ENCODE assay signal across 9 cellular contexts in genomic region chr1:154328318-154329151, GRCh38. TPM values are rescaled to one million over a fixed set of nuclear protein-coding genes. Genes with fewer than 3 reads are reported as not detected.
A peak's percentile ranks its signal among the peaks of the same experiment; 100 is the strongest.
DNase-seq lines count a peak whose midpoint lies in the region; ATAC-seq and TF ChIP-seq lines count a peak whose summit lies in the region.
"Had no signal": no experiment of that assay in that cellular context is flagged by ENCODE, and none has a peak within 500 bp of the region (broad histone marks: within the 10 kb centered on the region; RNA-seq: fewer than 3 reads in every experiment).

No MANE protein-coding gene starts in this region.

- TF ChIP-seq EP300 in transverse colon (IDR thresholded peaks at IDR 0.05; ENCODE audit: low read depth) = no peak

- TF ChIP-seq POLR2A in prostate gland (IDR thresholded peaks at IDR 0.05) (no peak), transverse colon (IDR thresholded peaks at IDR 0.05) (no peak)

- intact Hi-C loops in left cardiac atrium (cut with DNase I) (no loop called here), prostate gland (cut with DNase I) (no loop called here), transverse colon (cut with DNase I; ENCODE audit: low total_unique reads) (no loop called here)

- H3K9ac ChIP-seq in HUES64 (ENCODE audit: low read depth, low read length) = no peak overlapping the region

- H3K27me3 ChIP-seq in HUES64 (ENCODE audit: insufficient read depth, low read length) (no peaks in the 10 kb centered on the region), prostate gland (replicated peaks; ENCODE audit: insufficient read depth) (no peaks in the 10 kb centered on the region), transverse colon (peaks cover 47% of the 10 kb centered on the region)

- peak in 1 of 4 experiments; percentile 13 for TF ChIP-seq CTCF in prostate gland (IDR thresholded peaks at IDR 0.05)
- TF ChIP-seq CTCF in transverse colon (IDR thresholded peaks at IDR 0.05) = no peak

- peaks cover 7% of the 10 kb centered on the region for H3K36me3 Mint-ChIP-seq in T-helper 17 cell (ENCODE audit: low read depth)

- no peaks in the 10 kb centered on the region for H3K27me3 Mint-ChIP-seq in T-helper 17 cell

- peak; percentile 77 for ATAC-seq in T-helper 17 cell
- ATAC-seq in left cardiac atrium = peak; percentile 67 to 79
- ATAC-seq in GM19395 (IDR thresholded peaks at IDR 0.05; ENCODE audit: unreplicated experiment) = no peak

- DNase-seq in GM03348 (ENCODE audit: low spot score) (peak; percentile 95), T-helper 17 cell (peak; percentile 75 to 93 (median 87)), amniotic epithelial cell (ENCODE audit: low read depth) (peak; percentile 34), left cardiac atrium (peak; percentile 90), prostate gland (ENCODE audit: low spot score) (peak; percentile 88), transverse colon (peak; percentile 89)

- H3K4me1 ChIP-seq in HUES64 (ENCODE audit: insufficient read depth, low read length) (peaks cover 30% of the 10 kb centered on the region), prostate gland (replicated peaks) (peaks cover 13% of the 10 kb centered on the region), transverse colon (peaks cover 16 to 50% (median 41%) of the 10 kb centered on the region in 4 donors)

- H3K4me3 ChIP-seq in HUES64 (ENCODE audit: low read length) (peak overlapping the region; percentile 53), prostate gland (peak overlapping the region; percentile 46 to 47), transverse colon (peak overlapping the region; percentile 21 to 51 (median 33))

- in situ Hi-C loops in transverse colon (cut with MboI; ENCODE audit: low pct_ligation_motif_present in 1 of 4, low pct_unique_long_range_greater_than_20kb in 1 of 4, low sequenced_read_pairs in 3 of 4) = no loop called here

- peak overlapping the region; percentile 91 for H3K27ac Mint-ChIP-seq in T-helper 17 cell

- H3K4me3 Mint-ChIP-seq in T-helper 17 cell = peak overlapping the region; percentile 96

- no peaks in the 10 kb centered on the region for H3K9me3 ChIP-seq in HUES64 (ENCODE audit: insufficient read depth, low read depth, low read length)
- no peaks in the 10 kb centered on the region for H3K9me3 ChIP-seq in T-helper 17 cell (ENCODE audit: control insufficient read depth, low read length, poor library complexity, severe bottlenecking)
- H3K9me3 ChIP-seq in prostate gland = no peaks in the 10 kb centered on the region
- H3K9me3 ChIP-seq in transverse colon = no peaks in the 10 kb centered on the region

- peaks cover 32% of the 10 kb centered on the region for H3K36me3 ChIP-seq in HUES64 (ENCODE audit: insufficient read depth, low read length)
- H3K36me3 ChIP-seq in prostate gland = peaks cover 0 to 3% of the 10 kb centered on the region in 2 donors
- H3K36me3 ChIP-seq in transverse colon = no peaks in the 10 kb centered on the region

- peaks cover 60% of the 10 kb centered on the region for H3K4me1 Mint-ChIP-seq in T-helper 17 cell

- H3K27ac ChIP-seq in HUES64 (ENCODE audit: low read depth, low read length) = no peak overlapping the region
- peak overlapping the region; percentile 95 to 96 for H3K27ac ChIP-seq in prostate gland
- peak overlapping the region; percentile 86 to 97 (median 94) for H3K27ac ChIP-seq in transverse colon

- WGBS in HUES64 = 4% methylated on average over 71 of the region's 76 CpGs
- 4% methylated on average over 65 of the region's 76 CpGs for WGBS in prostate gland
- WGBS in transverse colon (ENCODE audit: low coverage in 1 of 2), 2 donors = 4% methylated on average over 64 of the region's 76 CpGs; no CpG with 5 or more reads in 1 of the 2 donors

RNA-seq across cellular contexts. Expression of gene ATP8B2, which starts 3.2 kb away (rescaled TPM):
- polyA plus RNA-seq in HUES64 (2013, experiment 1 of 2) = 22.6 TPM
- polyA plus RNA-seq in HUES64 (2013, experiment 2 of 2) = 25.2 TPM
- total RNA-seq in T-helper 17 cell = 100 to 1,000 TPM; 175 to 192 TPM
- 10 to 100 TPM; 23.7 to 31.0 TPM for total RNA-seq in left cardiac atrium
- total RNA-seq in prostate gland = 100 to 1,000 TPM in 1 of 2 donors, 10 to 100 TPM in 1; 88.9 to 171 TPM
- 10 to 100 TPM in 3 of 4 donors, 1 to 10 TPM in 1; 6.0 to 78.6 (median 24.9) TPM for total RNA-seq in transverse colon

RNA-seq across cellular contexts. Expression of gene AQP10, which starts 7.6 kb away (rescaled TPM):
- polyA plus RNA-seq in HUES64 (2013, experiment 1 of 2) = not detected
- 0.38 TPM for polyA plus RNA-seq in HUES64 (2013, experiment 2 of 2)
- total RNA-seq in T-helper 17 cell (1 to 10 TPM in 1 of 2 donors, under 1 TPM in 1; 0.42 to 8.9 TPM), left cardiac atrium (not detected), prostate gland (under 1 TPM; 0.27 to 0.85 TPM), transverse colon (not detected)
- total RNA-seq: glomerular endothelial cell had no signal

RNA-seq across cellular contexts. Expression of gene HAX1, which starts 56.1 kb away (rescaled TPM):
- polyA plus RNA-seq in HUES64 (2013, experiment 1 of 2) = 56.3 TPM
- 64.3 TPM for polyA plus RNA-seq in HUES64 (2013, experiment 2 of 2)
- total RNA-seq in T-helper 17 cell = 10 to 100 TPM; 52.5 to 67.3 TPM
- total RNA-seq in left cardiac atrium = 100 to 1,000 TPM; 112 to 120 TPM
- 10 to 100 TPM; 95.2 to 96.6 TPM for total RNA-seq in prostate gland
- 10 to 100 TPM; 44.5 to 87.1 (median 74.1) TPM for total RNA-seq in transverse colon

Comparison
In these comparisons a context has a peak if more than half of its experiments do, and no peak if none do; other contexts are left out.
1. DNase-seq: peak in every context shown above with its lines; median percentile 95 in GM03348; 90 in left cardiac atrium; 89 in transverse colon; 88 in prostate gland; 87 in T-helper 17 cell; 34 in amniotic epithelial cell.